1 cellular context compared by ENCODE assay signal in the genomic region with DNA sequence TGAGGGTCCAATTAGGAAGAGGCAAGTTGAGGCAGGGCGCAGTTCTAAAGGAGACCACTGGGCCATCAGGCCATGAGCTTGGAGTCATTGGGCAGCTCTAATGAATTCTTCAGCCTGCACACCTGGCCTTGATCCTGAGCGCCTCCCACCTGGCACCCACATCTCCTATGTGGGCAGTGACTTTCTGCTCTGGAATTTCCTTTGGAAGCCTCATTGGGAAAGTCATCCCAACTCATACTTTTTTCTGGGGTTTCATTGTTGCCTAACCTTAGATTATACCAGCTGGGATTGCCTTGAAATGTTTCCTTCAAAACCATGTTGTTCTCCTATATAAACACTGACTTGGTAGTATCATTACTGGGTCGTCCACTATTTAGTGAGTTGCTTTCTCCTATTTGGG.
TF ChIP-seq lines count a peak whose summit lies in the region.

No MANE protein-coding gene starts in this region.

TF ChIP-seq in SK-N-SH, 30 proteins besides CTCF, POLR2A, EP300 and RAD21 (continued from another document):
- TF ChIP-seq, protein P1, sequence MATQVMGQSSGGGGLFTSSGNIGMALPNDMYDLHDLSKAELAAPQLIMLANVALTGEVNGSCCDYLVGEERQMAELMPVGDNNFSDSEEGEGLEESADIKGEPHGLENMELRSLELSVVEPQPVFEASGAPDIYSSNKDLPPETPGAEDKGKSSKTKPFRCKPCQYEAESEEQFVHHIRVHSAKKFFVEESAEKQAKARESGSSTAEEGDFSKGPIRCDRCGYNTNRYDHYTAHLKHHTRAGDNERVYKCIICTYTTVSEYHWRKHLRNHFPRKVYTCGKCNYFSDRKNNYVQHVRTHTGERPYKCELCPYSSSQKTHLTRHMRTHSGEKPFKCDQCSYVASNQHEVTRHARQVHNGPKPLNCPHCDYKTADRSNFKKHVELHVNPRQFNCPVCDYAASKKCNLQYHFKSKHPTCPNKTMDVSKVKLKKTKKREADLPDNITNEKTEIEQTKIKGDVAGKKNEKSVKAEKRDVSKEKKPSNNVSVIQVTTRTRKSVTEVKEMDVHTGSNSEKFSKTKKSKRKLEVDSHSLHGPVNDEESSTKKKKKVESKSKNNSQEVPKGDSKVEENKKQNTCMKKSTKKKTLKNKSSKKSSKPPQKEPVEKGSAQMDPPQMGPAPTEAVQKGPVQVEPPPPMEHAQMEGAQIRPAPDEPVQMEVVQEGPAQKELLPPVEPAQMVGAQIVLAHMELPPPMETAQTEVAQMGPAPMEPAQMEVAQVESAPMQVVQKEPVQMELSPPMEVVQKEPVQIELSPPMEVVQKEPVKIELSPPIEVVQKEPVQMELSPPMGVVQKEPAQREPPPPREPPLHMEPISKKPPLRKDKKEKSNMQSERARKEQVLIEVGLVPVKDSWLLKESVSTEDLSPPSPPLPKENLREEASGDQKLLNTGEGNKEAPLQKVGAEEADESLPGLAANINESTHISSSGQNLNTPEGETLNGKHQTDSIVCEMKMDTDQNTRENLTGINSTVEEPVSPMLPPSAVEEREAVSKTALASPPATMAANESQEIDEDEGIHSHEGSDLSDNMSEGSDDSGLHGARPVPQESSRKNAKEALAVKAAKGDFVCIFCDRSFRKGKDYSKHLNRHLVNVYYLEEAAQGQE (IDR thresholded peaks at IDR 0.05; ENCODE audit: low read depth, low read length): no peak
- TF ChIP-seq TEAD4 (IDR thresholded peaks at IDR 0.05; ENCODE audit: borderline replicate concordance, insufficient read depth) (peak; percentile 61; the same call in 1 of the 2 replicates), MAX (IDR thresholded peaks at IDR 0.05; ENCODE audit: low read depth) (peak; percentile 13; the same call in 1 of the 2 replicates), GATA2 (CRISPR knock-in tag; IDR thresholded peaks at IDR 0.05) (no peak), EZH2phosphoT487 (IDR thresholded peaks at IDR 0.05; ENCODE audit: borderline replicate concordance, low read depth) (no peak), FOSL2 (IDR thresholded peaks at IDR 0.05; ENCODE audit: borderline replicate concordance, low read depth) (peak; percentile 66), TCF12 (IDR thresholded peaks at IDR 0.05) (peak; percentile 91), YY1 (IDR thresholded peaks at IDR 0.05; ENCODE audit: low read depth) (no peak), RXRA (IDR thresholded peaks at IDR 0.05; ENCODE audit: borderline replicate concordance, low read depth) (peak; percentile 38; the same call in 1 of the 2 replicates), PBX3 (IDR thresholded peaks at IDR 0.05) (peak; percentile 31; the same call in 1 of the 2 replicates), JUND (IDR thresholded peaks at IDR 0.05) (peak; percentile 68), RCOR1 (IDR thresholded peaks at IDR 0.05; ENCODE audit: low read length) (no peak), NFIC (IDR thresholded peaks at IDR 0.05; ENCODE audit: borderline replicate concordance) (peak; percentile 76)
TF ChIP-seq in SK-N-SH: peak in this region for 8.
